In the genomic region with DNA sequence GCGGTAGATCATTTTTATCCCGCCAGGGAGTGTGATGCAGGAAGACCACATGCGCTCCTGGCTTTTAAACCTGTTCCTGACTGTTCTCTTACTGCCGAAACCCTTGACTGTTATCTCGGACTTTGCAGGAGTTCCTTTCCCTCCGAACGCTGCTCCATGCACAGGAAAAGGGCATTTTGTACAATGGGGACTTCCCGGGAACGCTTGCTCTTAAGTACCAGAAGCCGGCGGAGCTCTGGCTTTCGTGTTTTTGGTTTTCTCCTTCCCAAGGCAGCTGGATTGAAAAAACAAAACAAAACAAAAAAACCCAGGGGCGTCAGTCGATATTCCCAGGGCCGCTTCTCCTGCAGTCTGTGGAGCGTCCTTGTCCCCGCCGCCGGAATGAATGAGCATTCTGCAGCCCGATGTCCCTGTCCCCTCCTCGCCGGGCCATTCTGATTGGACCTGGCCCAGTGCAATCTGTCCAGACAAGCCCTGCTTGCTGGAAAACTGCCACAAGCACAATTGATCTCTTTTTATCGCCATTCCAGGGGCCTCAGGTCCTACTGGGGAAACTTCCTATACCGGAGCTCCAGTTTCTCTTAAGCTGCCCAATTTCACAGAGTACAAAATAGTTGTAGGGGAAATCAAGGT, we compare ENCODE assay signal across 21 cellular contexts. TPM values are rescaled to one million over a fixed set of nuclear protein-coding genes. Genes with fewer than 3 reads are reported as not detected.
"Had no signal": no experiment of that assay in that cellular context is flagged by ENCODE, and none has a peak within 500 bp of the region (broad histone marks: within the 10 kb centered on the region; RNA-seq: fewer than 3 reads in every experiment).

No MANE protein-coding gene starts in this region.

- H2AFZ ChIP-seq: parathyroid adenoma had no signal

- H3K4me1 ChIP-seq: colonic mucosa, gastrocnemius medialis, heart right ventricle, sigmoid colon, tibial nerve had no signal

- H3K79me2 ChIP-seq: parathyroid adenoma had no signal

- H3K27me3 ChIP-seq: cardiac muscle cell, colonic mucosa, tibial nerve had no signal

- H3K9ac ChIP-seq: parathyroid adenoma had no signal

- FAIRE-seq: endometrium, urothelium cell line had no signal

- H3K9me3 ChIP-seq: colonic mucosa, gastrocnemius medialis, heart right ventricle, neutrophil, sigmoid colon, tibial nerve had no signal

- H3K36me3 ChIP-seq: cardiac muscle cell, colonic mucosa, gastrocnemius medialis, neutrophil, sigmoid colon had no signal

- DNase-seq: activated CD4-positive, alpha-beta T cell treated with anti-CD3 and anti-CD28 coated beads for 36 hours; activated CD4-positive, alpha-beta T cell treated with anti-CD3 and anti-CD28 coated beads, Interleukin-2, amount 50 U/mL, for 48 hours; activated naive CD4-positive, alpha-beta T cell; activated naive CD8-positive, alpha-beta T cell treated with anti-CD3 and anti-CD28 coated beads for 36 hours; colonic mucosa; gastrocnemius medialis; heart right ventricle; mesenchymal stem cell; naive thymus-derived CD8-positive, alpha-beta T cell; sigmoid colon; stimulated activated CD4-positive, alpha-beta T cell treated with anti-CD3 and anti-CD28 coated beads, Interleukin-4, amount 100 ng/mL, for 4 hours; stimulated activated naive B cell treated with anti-CD40 and anti-IgM and Interleukin-4, amounts not matched to agents 10 μg/mL and 1 μg/mL and 100 μg/mL, for 72 hours; T-cell had no signal

- ATAC-seq: activated CD4-positive, alpha-beta T cell treated with anti-CD3 and anti-CD28 coated beads for 36 hours; esophagus mucosa; gastrocnemius medialis; naive thymus-derived CD8-positive, alpha-beta T cell; stimulated activated naive B cell treated with anti-CD40 and anti-IgM and Interleukin-4, amounts not matched to agents 10 μg/mL and 1 μg/mL and 100 μg/mL, for 72 hours; T-cell; WTC11 had no signal

- H3K27ac ChIP-seq: cardiac muscle cell, colonic mucosa, gastrocnemius medialis, heart right ventricle, neutrophil, parathyroid adenoma, sigmoid colon, tibial nerve had no signal

- H3K4me3 ChIP-seq: cardiac muscle cell, colonic mucosa, gastrocnemius medialis, sigmoid colon, tibial nerve had no signal

RNA-seq across cellular contexts. Expression of gene SLC6A1, which starts 44.8 kb away (rescaled TPM):
- total RNA-seq: activated CD4-positive, alpha-beta T cell treated with anti-CD3 and anti-CD28 coated beads for 36 hours; activated naive CD8-positive, alpha-beta T cell treated with anti-CD3 and anti-CD28 coated beads for 36 hours; cardiac muscle cell; naive thymus-derived CD8-positive, alpha-beta T cell had no signal
- polyA plus RNA-seq: cardiac muscle cell; naive thymus-derived CD8-positive, alpha-beta T cell had no signal
